Comparison of ENCODE assay signal across 21 cellular contexts in genomic region chr3:57128863-57129602, GRCh38. TPM values are rescaled to one million over a fixed set of nuclear protein-coding genes. Genes with fewer than 3 reads are reported as not detected.
A peak's percentile ranks its signal among the peaks of the same experiment; 100 is the strongest.
DNase-seq lines count a peak whose midpoint lies in the region; ATAC-seq, FAIRE-seq and TF ChIP-seq lines count a peak whose summit lies in the region.
"Had no signal": no experiment of that assay in that cellular context is flagged by ENCODE, and none has a peak within 500 bp of the region (broad histone marks: within the 10 kb centered on the region; RNA-seq: fewer than 3 reads in every experiment).

No MANE protein-coding gene starts in this region.

- CTCF ChIA-PET in MCF 10A (lab: Yijun Ruan, JAX) = interaction anchor here (0.5 to 0.7 kb wide), 2 partner anchors 41 to 50 kb away, joined by 3 read pairs; no protein-coding TSS in a partner anchor

- BruUV-seq in MCF 10A (replicated peaks; lab: Mats Ljungman, UMichigan) = no TSS peak

- peak overlapping the region; percentile 7 for H3K9ac ChIP-seq in muscle layer of colon (ENCODE audit: low read length)

- no peaks in the 10 kb centered on the region for H3K9me3 Mint-ChIP-seq in MCF 10A (ENCODE audit: unreplicated experiment)
- H3K9me3 Mint-ChIP-seq: CD14-positive monocyte; T-helper 2 cell treated with Interferon-gamma antibody and Interleukin-4, amounts not matched to agents 5 μg/mL and 100 μg/mL, for 36 hours had no signal

- H3K27ac Mint-ChIP-seq in MCF 10A (ENCODE audit: low read depth, unreplicated experiment) = no peak overlapping the region
- H3K27ac Mint-ChIP-seq: activated CD4-positive, alpha-beta T cell treated with anti-CD3 and anti-CD28 coated beads for 36 hours; CD14-positive monocyte; T-helper 2 cell treated with Interferon-gamma antibody and Interleukin-4, amounts not matched to agents 5 μg/mL and 100 μg/mL, for 36 hours had no signal

- no peaks in the 10 kb centered on the region for H3K4me1 Mint-ChIP-seq in MCF 10A (ENCODE audit: insufficient read depth, unreplicated experiment)

- H3K9me3 ChIP-seq in breast epithelium (no peaks in the 10 kb centered on the region), muscle layer of colon (ENCODE audit: low read length) (no peaks in the 10 kb centered on the region), uterus (no peaks in the 10 kb centered on the region)
- H3K9me3 ChIP-seq: prostate gland had no signal

- ATAC-seq in omental fat pad (ENCODE audit: low FRiP score) = no peak
- ATAC-seq: activated CD4-positive, alpha-beta T cell treated with anti-CD3 and anti-CD28 coated beads for 36 hours had no signal

- H3K27me3 ChIP-seq in breast epithelium (no peaks in the 10 kb centered on the region), muscle layer of colon (ENCODE audit: control insufficient read depth in 1 of 2, insufficient read depth in 2 of 2, low read length in 2 of 2) (no peaks in the 10 kb centered on the region), uterus (no peaks in the 10 kb centered on the region)

- TF ChIP-seq CTCF in breast epithelium (IDR thresholded peaks at IDR 0.05) (no peak), MCF 10A (IDR thresholded peaks at IDR 0.05; ENCODE audit: unreplicated experiment) (no peak), uterus (IDR thresholded peaks at IDR 0.05) (no peak), omental fat pad (IDR thresholded peaks at IDR 0.05) (no peak)

- peak overlapping the region; percentile 73 to 81 for H3K27ac ChIP-seq in breast epithelium
- H3K27ac ChIP-seq in muscle layer of colon (ENCODE audit: low read depth, low read length) = peak overlapping the region; percentile 78
- peak overlapping the region; percentile 91 to 97 for H3K27ac ChIP-seq in uterus
- H3K27ac ChIP-seq: 22Rv1 had no signal

- no peaks in the 10 kb centered on the region for H3K4me1 ChIP-seq in breast epithelium
- peaks cover 56% of the 10 kb centered on the region for H3K4me1 ChIP-seq in muscle layer of colon (ENCODE audit: insufficient read depth, low read length)
- peaks cover 0 to 10% of the 10 kb centered on the region in 2 donors for H3K4me1 ChIP-seq in uterus
- H3K4me1 ChIP-seq: prostate gland had no signal

- TF ChIP-seq POLR2A in breast epithelium (IDR thresholded peaks at IDR 0.05) (no peak), uterus (IDR thresholded peaks at IDR 0.05) (no peak)

- H3K4me3 Mint-ChIP-seq in MCF 10A (ENCODE audit: unreplicated experiment) = no peak overlapping the region
- H3K4me3 Mint-ChIP-seq: activated CD4-positive, alpha-beta T cell treated with anti-CD3 and anti-CD28 coated beads for 36 hours; CD14-positive monocyte; T-helper 2 cell treated with Interferon-gamma antibody and Interleukin-4, amounts not matched to agents 5 μg/mL and 100 μg/mL, for 36 hours had no signal

- POLR2A ChIA-PET in MCF 10A (lab: Yijun Ruan, JAX) = interaction anchor here (0.9 kb wide), 1 partner anchor 8 kb away, joined by 3 read pairs; no protein-coding TSS in a partner anchor

- DNase-seq in breast epithelium (ENCODE audit: low spot score in 2 of 2) = no peak
- DNase-seq in MCF 10A (ENCODE audit: unreplicated experiment) = no peak
- DNase-seq in uterus = no peak
- DNase-seq in HPDE6-E6E7 (ENCODE audit: extremely low spot score) = no peak
- DNase-seq in hypothalamus (lab: John Stamatoyannopoulos, UW) = no peak
- no peak for DNase-seq in omental fat pad (ENCODE audit: low spot score)
- DNase-seq: activated CD4-positive, alpha-beta T cell treated with anti-CD3 and anti-CD28 coated beads for 36 hours; activated naive CD4-positive, alpha-beta T cell treated with Interleukin-2 at 50 U/mL for 16 hours; DMS153; effector CD8-positive, alpha-beta T cell; NCI-H1417 treated with DMSO at 0.1 percent for 48 hours; NCI-H2227 treated with DMSO at 0.1 percent for 48 hours; substantia nigra had no signal

- H3K36me3 ChIP-seq in breast epithelium (no peaks in the 10 kb centered on the region), muscle layer of colon (ENCODE audit: insufficient read depth, low read length) (no peaks in the 10 kb centered on the region), uterus (no peaks in the 10 kb centered on the region)
- H3K36me3 ChIP-seq: prostate gland had no signal

- H3K27me3 Mint-ChIP-seq in MCF 10A (ENCODE audit: insufficient read depth, unreplicated experiment) = no peaks in the 10 kb centered on the region
- H3K27me3 Mint-ChIP-seq: activated CD4-positive, alpha-beta T cell treated with anti-CD3 and anti-CD28 coated beads for 36 hours had no signal

- H3K4me3 ChIP-seq in breast epithelium (peak overlapping the region in 1 of 3 donors; percentile 45), muscle layer of colon (ENCODE audit: low read depth in 1 of 2, low read length in 2 of 2) (peak overlapping the region in 1 of 2 donors; percentile 43), uterus (peak overlapping the region in 1 of 2 donors; percentile 17)
- H3K4me3 ChIP-seq: prostate gland had no signal

- H3K36me3 Mint-ChIP-seq in MCF 10A (ENCODE audit: insufficient read depth, unreplicated experiment) = no peaks in the 10 kb centered on the region
- H3K36me3 Mint-ChIP-seq: CD14-positive monocyte had no signal

- intact Hi-C loops in breast epithelium (cut with DNase I; ENCODE audit: low total_unique reads) = no loop called here
- intact Hi-C loops in MCF 10A (cut with micrococcal nuclease) = no loop called here
- intact Hi-C loops in uterus (cut with DNase I; ENCODE audit: low total_unique reads) = no loop called here

- FAIRE-seq in endometrium (lab: Jason Lieb, UNC) = peak; percentile 58
- FAIRE-seq: GM18507, GM19239 had no signal

RNA-seq across cellular contexts. Expression of gene IL17RD, which starts 36.1 kb away (rescaled TPM):
- total RNA-seq in breast epithelium (10 to 100 TPM in 2 of 3 donors, 1 to 10 TPM in 1; 3.0 to 31.8 (median 31.0) TPM), MCF 10A (2022) (0.91 and 1.2 TPM in 2 replicates), uterus (10 to 100 TPM; 19.0 to 95.9 (median 52.5) TPM), omental fat pad (10 to 100 TPM in 1 of 4 donors, 1 to 10 TPM in 3; 4.9 to 13.2 (median 6.6) TPM)
